ENCODE assay signal across 9 cellular contexts in genomic region chr2:47088371-47089082, GRCh38.
DNase-seq lines count a peak whose midpoint lies in the region; ATAC-seq and TF ChIP-seq lines count a peak whose summit lies in the region.
"Had no signal": no experiment of that assay in that cellular context is flagged by ENCODE, and none has a peak within 500 bp of the region (broad histone marks: within the 10 kb centered on the region; RNA-seq: fewer than 3 reads in every experiment).

No MANE protein-coding gene starts in this region.

- H3K27ac ChIP-seq in mesendoderm (ENCODE audit: low read depth, low read length): peak overlapping the region; percentile 67

- peaks cover 9% of the 10 kb centered on the region for H3K27me3 Mint-ChIP-seq in endothelial cell (ENCODE audit: unreplicated experiment)

- H2BK120ac ChIP-seq in mesendoderm (ENCODE audit: low read depth, low read length): no peak overlapping the region

- no peak overlapping the region for H4K8ac ChIP-seq in mesendoderm (ENCODE audit: low read depth, low read length)

- no peak overlapping the region for H3K23ac ChIP-seq in mesendoderm (ENCODE audit: low read length)

- no peak overlapping the region for H3K4me3 Mint-ChIP-seq in endothelial cell (ENCODE audit: unreplicated experiment)

- H3K79me2 ChIP-seq in mesendoderm (ENCODE audit: control insufficient read depth, insufficient read depth, low read length): no peaks in the 10 kb centered on the region

- ATAC-seq in HG03097 (IDR thresholded peaks at IDR 0.05; ENCODE audit: low FRiP score, unreplicated experiment): no peak
- no peak for ATAC-seq in HG02973 (IDR thresholded peaks at IDR 0.05; ENCODE audit: unreplicated experiment)

- DNase-seq in BJ (ENCODE audit: low read depth) (no peak), NCI-H460 (ENCODE audit: extremely low read depth, low read depth) (peak; percentile 24), endothelial cell (ENCODE audit: low spot score) (peak; percentile 34), mesendoderm (peak; percentile 91), NOMO-1 treated with dmso at 0.1 percent for 144 hours (lab: John Stamatoyannopoulos, UW; ENCODE audit: unreplicated experiment) (no peak), 8988T (no peak)
- DNase-seq: occipital lobe had no signal

- peak overlapping the region; percentile 16 for H3K18ac ChIP-seq in mesendoderm (ENCODE audit: low read length)

- H3K9ac ChIP-seq in mesendoderm (ENCODE audit: low read length): no peak overlapping the region

- H3K4me1 Mint-ChIP-seq in endothelial cell (ENCODE audit: unreplicated experiment): peaks cover 60% of the 10 kb centered on the region

- no peak overlapping the region for H2BK15ac ChIP-seq in mesendoderm (replicated peaks; ENCODE audit: low read depth)

- H3K36me3 ChIP-seq in BJ (ENCODE audit: control insufficient read depth, insufficient read depth, low read length): no peaks in the 10 kb centered on the region
- no peaks in the 10 kb centered on the region for H3K36me3 ChIP-seq in mesendoderm (ENCODE audit: control insufficient read depth, insufficient read depth, low read length)

- H3K79me1 ChIP-seq in mesendoderm (ENCODE audit: low read length): no peaks in the 10 kb centered on the region

- H3K27me3 ChIP-seq in BJ (ENCODE audit: control insufficient read depth, insufficient read depth, low read length) (no peaks in the 10 kb centered on the region), mesendoderm (ENCODE audit: insufficient read depth, low read length, poor library complexity) (no peaks in the 10 kb centered on the region)

- H3K4me3 ChIP-seq in BJ (ENCODE audit: low read depth, low read length) (no peak overlapping the region), mesendoderm (ENCODE audit: low read length) (no peak overlapping the region)

- peak overlapping the region; percentile 52 for H2AK5ac ChIP-seq in mesendoderm (ENCODE audit: low read length)

- H2BK5ac ChIP-seq in mesendoderm (ENCODE audit: low read length): peak overlapping the region; percentile 85

- H3K4me2 ChIP-seq in mesendoderm (ENCODE audit: low read length): no peak overlapping the region

- peaks cover 4% of the 10 kb centered on the region for H3K36me3 Mint-ChIP-seq in endothelial cell (ENCODE audit: low read depth, unreplicated experiment)

- H4K5ac ChIP-seq in mesendoderm (ENCODE audit: low read length): peak overlapping the region; percentile 41

- peaks cover 10% of the 10 kb centered on the region for H3K4me1 ChIP-seq in mesendoderm (ENCODE audit: control insufficient read depth, low read depth, low read length)

- WGBS in mesendoderm (ENCODE audit: extremely low coverage, insufficient coverage, low lambda C conversion rate): no CpG with 5 or more reads among the region's 5 CpGs

- H3K9me3 Mint-ChIP-seq in endothelial cell (ENCODE audit: unreplicated experiment): no peaks in the 10 kb centered on the region

- 0 out of 2 replicates have a peak, but pooled peaks have one; percentile 17 for TF ChIP-seq CTCF in BJ (IDR thresholded peaks at IDR 0.05; ENCODE audit: insufficient read depth, low read depth, low read length)
- peak; percentile 20 for TF ChIP-seq CTCF in endothelial cell (IDR thresholded peaks at IDR 0.05; ENCODE audit: unreplicated experiment)

- POLR2A ChIA-PET in BJ (lab: Charles Lee): no interaction called here

- CTCF ChIA-PET in BJ (lab: Yijun Ruan, JAX): interaction anchor here (0.9 to 1.0 kb wide), 2 partner anchors 13 to 17 kb away, joined by 3 to 4 read pairs; no protein-coding TSS in a partner anchor

- peak overlapping the region; percentile 20 for H3K4ac ChIP-seq in mesendoderm (ENCODE audit: low read depth, low read length)

- peak overlapping the region; percentile 92 for H3K27ac Mint-ChIP-seq in endothelial cell (ENCODE audit: unreplicated experiment)

- peak overlapping the region; percentile 78 for H3K56ac ChIP-seq in mesendoderm (ENCODE audit: low read length)

Comparison
In these comparisons a context has a peak if more than half of its experiments do, and no peak if none do; other contexts are left out.
1. DNase-seq: peak in NCI-H460 (single experiment), endothelial cell (single experiment) and mesendoderm (single experiment); none in BJ (single experiment), NOMO-1 treated with dmso at 0.1 percent for 144 hours (single experiment) and 8988T (single experiment).